Comparison of ENCODE assay signal across 8 cellular contexts in genomic region chr7:28037220-28038010, GRCh38.
DNase-seq lines count a peak whose midpoint lies in the region; ATAC-seq and TF ChIP-seq lines count a peak whose summit lies in the region.

No MANE protein-coding gene starts in this region.

- no peaks in the 10 kb centered on the region for H3K27me3 Mint-ChIP-seq in activated T-cell treated with anti-CD3 and anti-CD28 coated beads, Interleukin-2, amount 50 U/mL, for 4 hours (ENCODE audit: low read depth)

- H3K9me3 Mint-ChIP-seq in activated T-cell treated with anti-CD3 and anti-CD28 coated beads, Interleukin-2, amount 50 U/mL, for 4 hours: peaks cover 4% of the 10 kb centered on the region

- no peak for TF ChIP-seq POLR2A in erythroblast (IDR thresholded peaks at IDR 0.05; ENCODE audit: low read length)

- no peak for DNase-seq in activated T-cell treated with anti-CD3 and anti-CD28 coated beads, Interleukin-2, amount 50 U/mL, for 4 hours
- DNase-seq in activated T-cell treated with anti-CD3 and anti-CD28 coated beads for 4 hours (no peak), RPMI7951 (ENCODE audit: low read depth) (peak; percentile 99), erythroblast (lab: John Stamatoyannopoulos, UW) (peak; percentile 84 to 89), renal cortical epithelial cell (ENCODE audit: low read depth) (peak; percentile 99), Ammon's horn (ENCODE audit: low spot score) (no peak), KG1 (lab: John Stamatoyannopoulos, UW) (no peak)

- H3K4me3 Mint-ChIP-seq in activated T-cell treated with anti-CD3 and anti-CD28 coated beads, Interleukin-2, amount 50 U/mL, for 4 hours: peak overlapping the region; percentile 4

- H3K36me3 Mint-ChIP-seq in activated T-cell treated with anti-CD3 and anti-CD28 coated beads, Interleukin-2, amount 50 U/mL, for 4 hours (ENCODE audit: insufficient read depth): peaks cover 7% of the 10 kb centered on the region

- peak; percentile 88 to 90 for ATAC-seq in activated T-cell treated with anti-CD3 and anti-CD28 coated beads, Interleukin-2, amount 50 U/mL, for 4 hours
- ATAC-seq in HG02884 (IDR thresholded peaks at IDR 0.05; ENCODE audit: unreplicated experiment): peak; percentile 97

- peaks cover 34% of the 10 kb centered on the region for H3K4me1 Mint-ChIP-seq in activated T-cell treated with anti-CD3 and anti-CD28 coated beads, Interleukin-2, amount 50 U/mL, for 4 hours (ENCODE audit: low read depth)

Comparison
In these comparisons a context has a peak if more than half of its experiments do, and no peak if none do; other contexts are left out.
1. DNase-seq: peak in RPMI7951 (single experiment), erythroblast (2 of 2) and renal cortical epithelial cell (single experiment); none in activated T-cell treated with anti-CD3 and anti-CD28 coated beads, Interleukin-2, amount 50 U/mL, for 4 hours (single experiment), activated T-cell treated with anti-CD3 and anti-CD28 coated beads for 4 hours (single experiment), Ammon's horn (single experiment) and KG1 (single experiment).